16 cellular contexts compared by ENCODE assay signal in the genomic region with DNA sequence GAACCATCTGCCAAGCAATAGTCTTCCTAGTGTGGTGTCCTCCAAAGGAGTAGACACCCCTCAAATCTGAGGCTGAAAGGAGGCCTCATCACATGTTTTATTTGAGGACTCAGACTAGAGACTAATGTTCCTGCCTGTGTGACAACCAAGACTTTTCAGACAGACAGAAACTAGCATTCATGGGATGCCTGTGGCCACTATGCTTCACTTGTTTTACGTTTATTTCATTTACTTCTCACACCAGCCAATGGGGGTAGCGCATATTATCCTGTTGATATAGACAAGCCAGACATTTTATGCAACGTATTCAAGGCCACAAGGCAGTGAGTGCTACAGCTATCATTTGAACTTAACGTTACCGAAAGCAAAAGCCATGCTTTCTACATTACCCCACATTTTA.
DNase-seq lines count a peak whose midpoint lies in the region; ATAC-seq and TF ChIP-seq lines count a peak whose summit lies in the region.
"Had no signal": no experiment of that assay in that cellular context is flagged by ENCODE, and none has a peak within 500 bp of the region (broad histone marks: within the 10 kb centered on the region; RNA-seq: fewer than 3 reads in every experiment).

No MANE protein-coding gene starts in this region.

- in situ Hi-C loops in astrocyte of the spinal cord (cut with HindIII; ENCODE audit: low sequenced_read_pairs) = no loop called here

- no peak for TF ChIP-seq CTCF in AG04449 (IDR thresholded peaks at IDR 0.05; ENCODE audit: insufficient read depth, low read length, missing control alignments)
- TF ChIP-seq CTCF in astrocyte of the spinal cord (IDR thresholded peaks at IDR 0.05; ENCODE audit: low read depth, low read length) = no peak

- no peak for ATAC-seq in HG03159 (IDR thresholded peaks at IDR 0.05; ENCODE audit: unreplicated experiment)
- ATAC-seq: HepG2 had no signal

- no peak overlapping the region for H3K4me3 ChIP-seq in AG04449 (ENCODE audit: low read depth, low read length)
- H3K4me3 ChIP-seq in astrocyte of the spinal cord (ENCODE audit: low read depth, low read length) = no peak overlapping the region
- H3K4me3 ChIP-seq: BLaER1 treated with 17β-estradiol and CSF1 and Interleukin-3, amounts not matched to agents 10 nM and 100 nM had no signal

- DNase-seq in AG04449 (ENCODE audit: low read depth, low spot score) = peak; percentile 58
- DNase-seq in M059J (ENCODE audit: low read depth) = peak; percentile 38
- DNase-seq in astrocyte of the spinal cord (ENCODE audit: low read depth, low spot score) = peak; percentile 48
- peak; percentile 30 for DNase-seq in non-pigmented ciliary epithelial cell (ENCODE audit: low read depth)
- no peak for DNase-seq in HuH-7 (ENCODE audit: low spot score)
- DNase-seq in activated CD4-positive, CD25-positive, alpha-beta regulatory T cell treated with anti-CD3 and anti-CD28 coated beads, Interleukin-2, amount 50 U/mL, for 72 hours = no peak
- no peak for DNase-seq in stimulated activated CD8-positive, alpha-beta memory T cell treated with anti-CD3 and anti-CD28 coated beads, Interleukin-4, amount 100 ng/mL, for 48 hours
- DNase-seq: CD4-positive, CD25-positive, alpha-beta regulatory T cell; DMS153; DMS79 treated with DMSO at 0.1 percent for 48 hours; GDM1; HCEC 1CT; HFFc6 had no signal

- CTCF ChIA-PET in AG04449 (lab: Yijun Ruan, JAX) = no interaction called here

- POLR2A ChIA-PET in AG04449 (lab: Yijun Ruan, JAX) = no interaction called here

Comparison
In these comparisons a context has a peak if more than half of its experiments do, and no peak if none do; other contexts are left out.
1. DNase-seq: peak in AG04449 (single experiment), M059J (single experiment), astrocyte of the spinal cord (single experiment) and non-pigmented ciliary epithelial cell (single experiment); none in HuH-7 (single experiment), activated CD4-positive, CD25-positive, alpha-beta regulatory T cell treated with anti-CD3 and anti-CD28 coated beads, Interleukin-2, amount 50 U/mL, for 72 hours (single experiment) and stimulated activated CD8-positive, alpha-beta memory T cell treated with anti-CD3 and anti-CD28 coated beads, Interleukin-4, amount 100 ng/mL, for 48 hours (single experiment).